13 cellular contexts compared by ENCODE assay signal in genomic region chr4:81796790-81797528, GRCh38.
DNase-seq lines count a peak whose midpoint lies in the region; ATAC-seq and TF ChIP-seq lines count a peak whose summit lies in the region.
"Had no signal": no experiment of that assay in that cellular context is flagged by ENCODE, and none has a peak within 500 bp of the region (broad histone marks: within the 10 kb centered on the region; RNA-seq: fewer than 3 reads in every experiment).

No MANE protein-coding gene starts in this region.

- H3K9me3 Mint-ChIP-seq in activated naive CD4-positive, alpha-beta T cell treated with anti-CD3 and anti-CD28 coated beads, Interleukin-2, amount 10 ng/mL, durations not matched to agents 7 days and 5 days, result peaks cover 3% of the 10 kb centered on the region
- H3K9me3 Mint-ChIP-seq in natural killer cell, result no peaks in the 10 kb centered on the region

- no peaks in the 10 kb centered on the region for H3K36me3 Mint-ChIP-seq in activated naive CD4-positive, alpha-beta T cell treated with anti-CD3 and anti-CD28 coated beads, Interleukin-2, amount 10 ng/mL, durations not matched to agents 7 days and 5 days
- H3K36me3 Mint-ChIP-seq in natural killer cell (no peaks in the 10 kb centered on the region), T-helper 17 cell (ENCODE audit: low read depth) (no peaks in the 10 kb centered on the region)

- H3K9me3 ChIP-seq in T-helper 17 cell (ENCODE audit: control insufficient read depth, low read length, poor library complexity, severe bottlenecking), result no peaks in the 10 kb centered on the region

- TF ChIP-seq CTCF in natural killer cell (IDR thresholded peaks at IDR 0.05), result no peak

- ATAC-seq in HG02571 (IDR thresholded peaks at IDR 0.05; ENCODE audit: unreplicated experiment), result peak; percentile 54
- ATAC-seq in HG03457 (IDR thresholded peaks at IDR 0.05; ENCODE audit: unreplicated experiment), result peak; percentile 82
- peak; percentile 57 to 74 (median 67) for ATAC-seq in natural killer cell
- ATAC-seq in T-helper 17 cell, result no peak
- ATAC-seq: stimulated activated naive CD8-positive, alpha-beta T cell treated with anti-CD3 and anti-CD28 coated beads, Interleukin-15, amount 100 ng/mL, for 72 hours; WTC11 had no signal

- intact Hi-C loops in natural killer cell (cut with micrococcal nuclease), result no loop called here

- DNase-seq in activated naive CD4-positive, alpha-beta T cell treated with anti-CD3 and anti-CD28 coated beads, Interleukin-2, amount 10 ng/mL, durations not matched to agents 7 days and 5 days, result no peak
- no peak for DNase-seq in activated naive CD4-positive, alpha-beta T cell (lab: John Stamatoyannopoulos, UW)
- no peak for DNase-seq in natural killer cell
- DNase-seq in T-helper 17 cell, result no peak
- no peak for DNase-seq in LoVo (ENCODE audit: low spot score)
- DNase-seq in DMS79 (lab: John Stamatoyannopoulos, UW), result no peak
- DNase-seq: NCI-H2081; NCI-H69; stimulated activated naive CD8-positive, alpha-beta T cell treated with anti-CD3 and anti-CD28 coated beads, Interleukin-15, amount 100 ng/mL, for 72 hours; SW 1271 had no signal

- H3K4me3 Mint-ChIP-seq in activated naive CD4-positive, alpha-beta T cell treated with anti-CD3 and anti-CD28 coated beads, Interleukin-2, amount 10 ng/mL, durations not matched to agents 7 days and 5 days, result no peak overlapping the region
- H3K4me3 Mint-ChIP-seq in natural killer cell (peak overlapping the region; percentile 55), T-helper 17 cell (no peak overlapping the region)
- H3K4me3 Mint-ChIP-seq: WTC11 had no signal

- CTCF ChIA-PET in activated naive CD4-positive, alpha-beta T cell treated with anti-CD3 and anti-CD28 coated beads, Interleukin-2, amount 10 ng/mL, durations not matched to agents 7 days and 5 days (lab: Charles Lee), result interaction anchor here (0.7 kb wide), 1 partner anchor 1987 kb away, joined by 3 read pairs; no protein-coding TSS in a partner anchor

- H3K27me3 Mint-ChIP-seq in activated naive CD4-positive, alpha-beta T cell treated with anti-CD3 and anti-CD28 coated beads, Interleukin-2, amount 10 ng/mL, durations not matched to agents 7 days and 5 days, result no peaks in the 10 kb centered on the region
- no peaks in the 10 kb centered on the region for H3K27me3 Mint-ChIP-seq in natural killer cell (ENCODE audit: low read depth in 2 of 2)
- H3K27me3 Mint-ChIP-seq in T-helper 17 cell, result peaks cover 5% of the 10 kb centered on the region
- H3K27me3 Mint-ChIP-seq: stimulated activated naive CD8-positive, alpha-beta T cell treated with anti-CD3 and anti-CD28 coated beads, Interleukin-15, amount 100 ng/mL, for 72 hours had no signal

- H3K4me1 Mint-ChIP-seq in activated naive CD4-positive, alpha-beta T cell treated with anti-CD3 and anti-CD28 coated beads, Interleukin-2, amount 10 ng/mL, durations not matched to agents 7 days and 5 days, result peaks cover 10% of the 10 kb centered on the region
- H3K4me1 Mint-ChIP-seq in natural killer cell (peaks cover 9 to 12% of the 10 kb centered on the region in 2 donors), T-helper 17 cell (no peaks in the 10 kb centered on the region)

- peak overlapping the region; percentile 16 for H3K27ac Mint-ChIP-seq in activated naive CD4-positive, alpha-beta T cell treated with anti-CD3 and anti-CD28 coated beads, Interleukin-2, amount 10 ng/mL, durations not matched to agents 7 days and 5 days
- peak overlapping the region; percentile 43 to 75 for H3K27ac Mint-ChIP-seq in natural killer cell
- no peak overlapping the region for H3K27ac Mint-ChIP-seq in T-helper 17 cell
- H3K27ac Mint-ChIP-seq: stimulated activated naive CD8-positive, alpha-beta T cell treated with anti-CD3 and anti-CD28 coated beads, Interleukin-15, amount 100 ng/mL, for 72 hours; WTC11 had no signal
